ENCODE assay signal across 5 cellular contexts in the genomic region with DNA sequence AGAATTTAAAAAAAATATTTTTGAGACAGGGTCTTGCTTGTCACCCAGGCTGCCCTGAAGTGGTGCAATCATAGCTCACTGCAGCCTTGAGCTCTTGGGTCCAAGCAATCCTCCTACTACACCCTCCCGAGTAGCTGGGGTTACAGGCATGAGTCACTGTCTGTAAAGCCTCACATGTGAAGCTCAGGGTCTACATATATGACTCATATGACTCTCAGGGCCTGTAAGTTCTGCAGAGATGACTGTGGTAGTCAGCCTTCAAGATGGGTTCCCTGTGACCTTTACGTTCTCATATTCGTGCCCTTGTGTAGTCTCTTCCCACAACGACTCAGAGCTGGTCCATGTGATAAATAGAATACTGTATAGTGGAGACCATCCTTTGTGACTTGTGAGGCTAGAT. TPM values are rescaled to one million over a fixed set of nuclear protein-coding genes. Genes with fewer than 3 reads are reported as not detected.
"Had no signal": no experiment of that assay in that cellular context is flagged by ENCODE, and none has a peak within 500 bp of the region (broad histone marks: within the 10 kb centered on the region; RNA-seq: fewer than 3 reads in every experiment).

No MANE protein-coding gene starts in this region.

RNA-seq across cellular contexts. Expression of a gene that starts 6.5 kb away (rescaled TPM):
- total RNA-seq: body of pancreas, mammary epithelial cell, sigmoid colon, upper lobe of left lung had no signal
- polyA plus RNA-seq: naive thymus-derived CD8-positive, alpha-beta T cell had no signal
